ENCODE assay signal across 27 cellular contexts in genomic region chr2:239195992-239196391, GRCh38.
DNase-seq lines count a peak whose midpoint lies in the region; ATAC-seq and TF ChIP-seq lines count a peak whose summit lies in the region.
"Had no signal": no experiment of that assay in that cellular context is flagged by ENCODE, and none has a peak within 500 bp of the region (broad histone marks: within the 10 kb centered on the region; RNA-seq: fewer than 3 reads in every experiment).

No MANE protein-coding gene starts in this region.

- no peak overlapping the region for H3K4me3 Mint-ChIP-seq in activated naive CD4-positive, alpha-beta T cell treated with anti-CD3 and anti-CD28 coated beads, Interleukin-2, amount 50 U/mL, for 24 hours
- no peak overlapping the region for H3K4me3 Mint-ChIP-seq in activated naive CD4-positive, alpha-beta T cell treated with anti-CD3 and anti-CD28 coated beads, Interleukin-2, amount 10 ng/mL, durations not matched to agents 7 days and 5 days
- H3K4me3 Mint-ChIP-seq in glutamatergic neuron (ENCODE audit: unreplicated experiment), result peak overlapping the region; percentile 13
- H3K4me3 Mint-ChIP-seq in progenitor cell of endocrine pancreas (ENCODE audit: low read depth), result no peak overlapping the region
- no peak overlapping the region for H3K4me3 Mint-ChIP-seq in activated T-cell treated with anti-CD3 and anti-CD28 coated beads, Interleukin-2, amount 50 U/mL, for 72 hours
- no peak overlapping the region for H3K4me3 Mint-ChIP-seq in CD8-positive, alpha-beta T cell

- no peaks in the 10 kb centered on the region for H3K9me3 ChIP-seq in CD8-positive, alpha-beta T cell (ENCODE audit: low read length)
- H3K9me3 ChIP-seq: gastroesophageal sphincter, left lung had no signal

- TF ChIP-seq CTCF in glutamatergic neuron (IDR thresholded peaks at IDR 0.05; ENCODE audit: partially characterized antibody, unreplicated experiment) (no peak), progenitor cell of endocrine pancreas (IDR thresholded peaks at IDR 0.05; ENCODE audit: unreplicated experiment) (no peak)
- TF ChIP-seq CTCF in CD8-positive, alpha-beta T cell (IDR thresholded peaks at IDR 0.05), result no peak

- CTCF ChIA-PET in activated naive CD4-positive, alpha-beta T cell treated with anti-CD3 and anti-CD28 coated beads, Interleukin-2, amount 10 ng/mL, durations not matched to agents 7 days and 5 days (lab: Charles Lee), result no interaction called here
- CTCF ChIA-PET in CD8-positive, alpha-beta T cell (lab: Charles Lee), result no interaction called here

- H3K27me3 Mint-ChIP-seq in activated naive CD4-positive, alpha-beta T cell treated with anti-CD3 and anti-CD28 coated beads, Interleukin-2, amount 50 U/mL, for 24 hours, result no peaks in the 10 kb centered on the region
- no peaks in the 10 kb centered on the region for H3K27me3 Mint-ChIP-seq in activated naive CD4-positive, alpha-beta T cell treated with anti-CD3 and anti-CD28 coated beads, Interleukin-2, amount 10 ng/mL, durations not matched to agents 7 days and 5 days
- H3K27me3 Mint-ChIP-seq in glutamatergic neuron (ENCODE audit: unreplicated experiment) (peaks cover 11% of the 10 kb centered on the region), progenitor cell of endocrine pancreas (no peaks in the 10 kb centered on the region)
- no peaks in the 10 kb centered on the region for H3K27me3 Mint-ChIP-seq in activated T-cell treated with anti-CD3 and anti-CD28 coated beads, Interleukin-2, amount 50 U/mL, for 72 hours (ENCODE audit: low read depth)
- H3K27me3 Mint-ChIP-seq in CD8-positive, alpha-beta T cell (ENCODE audit: low read depth), result no peaks in the 10 kb centered on the region

- H3K9me3 Mint-ChIP-seq in activated naive CD4-positive, alpha-beta T cell treated with anti-CD3 and anti-CD28 coated beads, Interleukin-2, amount 50 U/mL, for 24 hours, result no peaks in the 10 kb centered on the region
- H3K9me3 Mint-ChIP-seq in activated naive CD4-positive, alpha-beta T cell treated with anti-CD3 and anti-CD28 coated beads, Interleukin-2, amount 10 ng/mL, durations not matched to agents 7 days and 5 days, result no peaks in the 10 kb centered on the region
- H3K9me3 Mint-ChIP-seq in glutamatergic neuron (ENCODE audit: unreplicated experiment) (peaks cover 4% of the 10 kb centered on the region), progenitor cell of endocrine pancreas (ENCODE audit: low read depth) (no peaks in the 10 kb centered on the region)
- no peaks in the 10 kb centered on the region for H3K9me3 Mint-ChIP-seq in activated T-cell treated with anti-CD3 and anti-CD28 coated beads, Interleukin-2, amount 50 U/mL, for 72 hours
- H3K9me3 Mint-ChIP-seq in CD8-positive, alpha-beta T cell, result no peaks in the 10 kb centered on the region

- H3K4me3 ChIP-seq in CD8-positive, alpha-beta T cell (ENCODE audit: low read depth, low read length), result no peak overlapping the region
- H3K4me3 ChIP-seq: gastroesophageal sphincter, left lung, smooth muscle cell had no signal

- H3K36me3 Mint-ChIP-seq in activated naive CD4-positive, alpha-beta T cell treated with anti-CD3 and anti-CD28 coated beads, Interleukin-2, amount 50 U/mL, for 24 hours, result peaks cover 4% of the 10 kb centered on the region
- H3K36me3 Mint-ChIP-seq in activated naive CD4-positive, alpha-beta T cell treated with anti-CD3 and anti-CD28 coated beads, Interleukin-2, amount 10 ng/mL, durations not matched to agents 7 days and 5 days, result peaks cover 45% of the 10 kb centered on the region
- peaks cover 5% of the 10 kb centered on the region for H3K36me3 Mint-ChIP-seq in glutamatergic neuron (ENCODE audit: unreplicated experiment)
- no peaks in the 10 kb centered on the region for H3K36me3 Mint-ChIP-seq in progenitor cell of endocrine pancreas (ENCODE audit: insufficient read depth)
- H3K36me3 Mint-ChIP-seq in activated T-cell treated with anti-CD3 and anti-CD28 coated beads, Interleukin-2, amount 50 U/mL, for 72 hours (ENCODE audit: insufficient read depth in 2 of 2), result peaks cover 0 to 3% of the 10 kb centered on the region in 2 donors
- peaks cover 42% of the 10 kb centered on the region for H3K36me3 Mint-ChIP-seq in CD8-positive, alpha-beta T cell

- H3K27ac Mint-ChIP-seq in activated naive CD4-positive, alpha-beta T cell treated with anti-CD3 and anti-CD28 coated beads, Interleukin-2, amount 50 U/mL, for 24 hours, result peak overlapping the region; percentile 74
- H3K27ac Mint-ChIP-seq in activated naive CD4-positive, alpha-beta T cell treated with anti-CD3 and anti-CD28 coated beads, Interleukin-2, amount 10 ng/mL, durations not matched to agents 7 days and 5 days, result no peak overlapping the region
- peak overlapping the region; percentile 0 for H3K27ac Mint-ChIP-seq in glutamatergic neuron (ENCODE audit: unreplicated experiment)
- H3K27ac Mint-ChIP-seq in progenitor cell of endocrine pancreas, result peak overlapping the region; percentile 26
- H3K27ac Mint-ChIP-seq in activated T-cell treated with anti-CD3 and anti-CD28 coated beads, Interleukin-2, amount 50 U/mL, for 72 hours, result no peak overlapping the region
- H3K27ac Mint-ChIP-seq in CD8-positive, alpha-beta T cell, result no peak overlapping the region

- no peaks in the 10 kb centered on the region for H3K4me1 ChIP-seq in CD8-positive, alpha-beta T cell (ENCODE audit: insufficient read depth, low read length)

- no peak overlapping the region for H3K27ac ChIP-seq in CD8-positive, alpha-beta T cell (ENCODE audit: low read depth, low read length)
- H3K27ac ChIP-seq: left lung, WERI-Rb-1 had no signal

- ATAC-seq in activated T-cell treated with anti-CD3 and anti-CD28 coated beads, Interleukin-2, amount 50 U/mL, for 72 hours (replicated peaks in 1 of 2), result no peak
- no peak for ATAC-seq in CD8-positive, alpha-beta T cell
- ATAC-seq in HG03196 (IDR thresholded peaks at IDR 0.05; ENCODE audit: unreplicated experiment), result no peak
- ATAC-seq: gastroesophageal sphincter, left lung, PC-3 had no signal

- no peaks in the 10 kb centered on the region for H3K36me3 ChIP-seq in CD8-positive, alpha-beta T cell (ENCODE audit: insufficient read depth, low read length)
- H3K36me3 ChIP-seq: WERI-Rb-1 had no signal

- peaks cover 40% of the 10 kb centered on the region for H3K4me1 Mint-ChIP-seq in activated naive CD4-positive, alpha-beta T cell treated with anti-CD3 and anti-CD28 coated beads, Interleukin-2, amount 50 U/mL, for 24 hours
- no peaks in the 10 kb centered on the region for H3K4me1 Mint-ChIP-seq in activated naive CD4-positive, alpha-beta T cell treated with anti-CD3 and anti-CD28 coated beads, Interleukin-2, amount 10 ng/mL, durations not matched to agents 7 days and 5 days
- H3K4me1 Mint-ChIP-seq in glutamatergic neuron (ENCODE audit: low read depth, unreplicated experiment), result peaks cover 44% of the 10 kb centered on the region
- peaks cover 1% of the 10 kb centered on the region for H3K4me1 Mint-ChIP-seq in progenitor cell of endocrine pancreas (ENCODE audit: low read depth)
- H3K4me1 Mint-ChIP-seq in activated T-cell treated with anti-CD3 and anti-CD28 coated beads, Interleukin-2, amount 50 U/mL, for 72 hours (ENCODE audit: low read depth), result peaks cover 7% of the 10 kb centered on the region
- H3K4me1 Mint-ChIP-seq in CD8-positive, alpha-beta T cell (ENCODE audit: low read depth), result peaks cover 9% of the 10 kb centered on the region

- POLR2A ChIA-PET in CD8-positive, alpha-beta T cell (lab: Charles Lee), result no interaction called here

- H3K27me3 ChIP-seq in CD8-positive, alpha-beta T cell (ENCODE audit: insufficient read depth, low read length), result no peaks in the 10 kb centered on the region
- H3K27me3 ChIP-seq: gastroesophageal sphincter, left lung had no signal

- intact Hi-C loops in CD8-positive, alpha-beta T cell (cut with DNase I, micrococcal nuclease), result no loop called here

- no peak for DNase-seq in activated naive CD4-positive, alpha-beta T cell treated with anti-CD3 and anti-CD28 coated beads, Interleukin-2, amount 10 ng/mL, durations not matched to agents 7 days and 5 days
- DNase-seq in glutamatergic neuron (no peak), progenitor cell of endocrine pancreas (ENCODE audit: low spot score, unreplicated experiment) (no peak), NCI-H345 treated with DMSO at 0.1 percent for 48 hours (lab: John Stamatoyannopoulos, UW; ENCODE audit: unreplicated experiment) (no peak)
- DNase-seq in activated T-cell treated with anti-CD3 and anti-CD28 coated beads, Interleukin-2, amount 50 U/mL, for 72 hours, result no peak
- no peak for DNase-seq in CD8-positive, alpha-beta T cell
- DNase-seq: 8988T; activated CD4-positive, alpha-beta T cell treated with anti-CD3 and anti-CD28 coated beads, Interleukin-2, amount 50 U/mL, for 1 hour; activated naive CD4-positive, alpha-beta T cell treated with Interleukin-2 at 50 U/mL for 16 hours; amniotic stem cell; cortex of kidney; H7; mesenchymal stem cell; NCI-H1092 treated with DMSO at 0.1 percent for 48 hours; NCI-H1930; NCI-H526; NK-92 treated with Interleukin-12 subunit alpha and Interleukin-12 subunit beta, amount 100 ng/mL, for 24 hours; PC-3; Right ventricle myocardium superior; stimulated activated CD4-positive, alpha-beta T cell treated with anti-CD3 and anti-CD28 coated beads, Interleukin-1b, Interleukin-23, amount 100 ng/mL, for 48 hours; T1000; WERI-Rb-1 had no signal

Comparison
In these comparisons a context has a peak if more than half of its experiments do, and no peak if none do; other contexts are left out.
1. H3K27ac Mint-ChIP-seq: peak in activated naive CD4-positive, alpha-beta T cell treated with anti-CD3 and anti-CD28 coated beads, Interleukin-2, amount 50 U/mL, for 24 hours (single experiment), glutamatergic neuron (single experiment) and progenitor cell of endocrine pancreas (single experiment); none in activated naive CD4-positive, alpha-beta T cell treated with anti-CD3 and anti-CD28 coated beads, Interleukin-2, amount 10 ng/mL, durations not matched to agents 7 days and 5 days (single experiment), activated T-cell treated with anti-CD3 and anti-CD28 coated beads, Interleukin-2, amount 50 U/mL, for 72 hours (single experiment) and CD8-positive, alpha-beta T cell (single experiment).